In genomic region chr22:50340157-50340879, GRCh38 we compare ENCODE assay signal across 12 cellular contexts. TPM values are rescaled to one million over a fixed set of nuclear protein-coding genes. Genes with fewer than 3 reads are reported as not detected.
DNase-seq lines count a peak whose midpoint lies in the region; ATAC-seq and TF ChIP-seq lines count a peak whose summit lies in the region.
"Had no signal": no experiment of that assay in that cellular context is flagged by ENCODE, and none has a peak within 500 bp of the region (broad histone marks: within the 10 kb centered on the region; RNA-seq: fewer than 3 reads in every experiment).

No MANE protein-coding gene starts in this region.

- in situ Hi-C loops in ACHN (cut with HindIII; ENCODE audit: low pct_ligation_motif_present, low pct_unique_long_range_greater_than_20kb, low sequenced_read_pairs), result no loop called here

- no peaks in the 10 kb centered on the region for H4K20me1 ChIP-seq in DOHH2 (ENCODE audit: control insufficient read depth, insufficient read depth, low read depth, low read length)

- peaks cover 68% of the 10 kb centered on the region for H3F3A ChIP-seq in DOHH2 (ENCODE audit: control insufficient read depth, insufficient read depth)

- DNase-seq in ACHN (peak; percentile 9), OCI-M1 (lab: John Stamatoyannopoulos, UW) (peak; percentile 28), endodermal cell (peak; percentile 61), NCI-H2107 treated with DMSO at 0.1 percent for 48 hours (lab: John Stamatoyannopoulos, UW; ENCODE audit: unreplicated experiment) (no peak), Right ventricle myocardium inferior (ENCODE audit: missing footprints) (no peak), sciatic nerve (ENCODE audit: low spot score) (no peak), chondrocyte (ENCODE audit: low spot score) (no peak)
- DNase-seq: midbrain, NCI-H2029 treated with DMSO at 0.1 percent for 48 hours, tibial artery had no signal

- H3K27me3 Mint-ChIP-seq in endodermal cell (ENCODE audit: insufficient read depth), result peaks cover 5% of the 10 kb centered on the region
- H3K27me3 Mint-ChIP-seq in chondrocyte (ENCODE audit: low read depth), result no peaks in the 10 kb centered on the region

- TF ChIP-seq CTCF in DOHH2 (IDR thresholded peaks at IDR 0.05; ENCODE audit: low read depth, low read length, poor library complexity, severe bottlenecking), result no peak
- no peak for TF ChIP-seq CTCF in endodermal cell (conservative IDR thresholded peaks at IDR 0.05)
- TF ChIP-seq CTCF in chondrocyte (IDR thresholded peaks at IDR 0.05), result no peak

- ATAC-seq in Right ventricle myocardium inferior (no peak), sciatic nerve (no peak)

- H3K36me3 Mint-ChIP-seq in endodermal cell (ENCODE audit: low read depth) (no peaks in the 10 kb centered on the region), chondrocyte (ENCODE audit: low read depth) (no peaks in the 10 kb centered on the region)

- 84% methylated on average over 8 of the region's 11 CpGs; no CpG with 5 or more reads in 1 of the 2 experiments for whole genome bisulfite sequencing in endodermal cell (ENCODE audit: insufficient coverage in 1 of 2, insufficient read length in 1 of 2), 2 experiments

- H3K4me3 ChIP-seq in DOHH2 (ENCODE audit: low read length) (no peak overlapping the region), endodermal cell (ENCODE audit: low read length) (no peak overlapping the region)
- H3K4me3 ChIP-seq: SK-N-MC, tibial artery had no signal

- H3K9me3 Mint-ChIP-seq in endodermal cell (no peaks in the 10 kb centered on the region), chondrocyte (ENCODE audit: low read depth) (no peaks in the 10 kb centered on the region)

- H3K27ac Mint-ChIP-seq in endodermal cell (no peak overlapping the region), chondrocyte (ENCODE audit: unreplicated experiment) (no peak overlapping the region)

- H3K4me1 ChIP-seq in DOHH2 (ENCODE audit: control insufficient read depth, low read length) (peaks cover 77% of the 10 kb centered on the region), endodermal cell (ENCODE audit: control insufficient read depth, insufficient read depth, low read length) (no peaks in the 10 kb centered on the region)

- no peaks in the 10 kb centered on the region for H3K9me2 ChIP-seq in DOHH2 (replicated peaks; ENCODE audit: control insufficient read depth, low read length)

- H3K9ac ChIP-seq in endodermal cell (ENCODE audit: extremely low read depth, low read length, poor library complexity, severe bottlenecking), result no peak overlapping the region

- intact Hi-C loops in Right ventricle myocardium inferior (cut with DNase I) (no loop called here), sciatic nerve (cut with DNase I) (no loop called here)

- H3K36me3 ChIP-seq in DOHH2 (ENCODE audit: control insufficient read depth, low read length) (peaks cover 27% of the 10 kb centered on the region), endodermal cell (ENCODE audit: control insufficient read depth, insufficient read depth, low read length) (no peaks in the 10 kb centered on the region)
- H3K36me3 ChIP-seq: tibial artery had no signal

- H3K27ac ChIP-seq in DOHH2 (ENCODE audit: low read depth, low read length) (peak overlapping the region; percentile 98), endodermal cell (ENCODE audit: low read depth, low read length) (no peak overlapping the region)
- H3K27ac ChIP-seq: SK-N-MC, tibial artery had no signal

- H3K79me2 ChIP-seq in DOHH2 (ENCODE audit: control insufficient read depth, low read length), result peaks cover 55% of the 10 kb centered on the region

- H3K4me1 Mint-ChIP-seq in endodermal cell (no peaks in the 10 kb centered on the region), chondrocyte (ENCODE audit: low read depth) (peaks cover 8% of the 10 kb centered on the region)

- H3K4me3 Mint-ChIP-seq in endodermal cell (no peak overlapping the region), chondrocyte (ENCODE audit: unreplicated experiment) (no peak overlapping the region)

- H3K27me3 ChIP-seq in DOHH2 (ENCODE audit: control insufficient read depth, low read length) (no peaks in the 10 kb centered on the region), endodermal cell (ENCODE audit: control insufficient read depth, insufficient read depth, low read length, poor library complexity, severe bottlenecking) (no peaks in the 10 kb centered on the region)
- H3K27me3 ChIP-seq: tibial artery had no signal

- H3K4me2 ChIP-seq in DOHH2 (ENCODE audit: low read length), result no peak overlapping the region

- H3K9me3 ChIP-seq in DOHH2 (ENCODE audit: control insufficient read depth, insufficient read depth, low read length), result peaks cover 17% of the 10 kb centered on the region; the same call in 1 of the 2 replicates
- H3K9me3 ChIP-seq in endodermal cell (ENCODE audit: control insufficient read depth, low read length), result peaks cover 11% of the 10 kb centered on the region
- H3K9me3 ChIP-seq: tibial artery had no signal

RNA-seq across cellular contexts. Expression of gene PPP6R2, which starts 2.8 kb away (rescaled TPM):
- total RNA-seq in endodermal cell (10 to 100 TPM; 58.7 to 81.2 TPM), Right ventricle myocardium inferior (42.4 TPM), sciatic nerve (42.1 TPM), chondrocyte (46.2 to 53.1 TPM (median 47.1 TPM) in 3 replicates)
- polyA plus RNA-seq in endodermal cell (2013, experiment 1 of 2), result 45.3 TPM
- 36.1 TPM for polyA plus RNA-seq in endodermal cell (2013, experiment 2 of 2)

RNA-seq across cellular contexts. Expression of gene DENND6B, which starts 13.5 kb away (rescaled TPM):
- 10 to 100 TPM in 1 of 2 donors, 1 to 10 TPM in 1; 8.3 to 14.2 TPM for total RNA-seq in endodermal cell
- polyA plus RNA-seq in endodermal cell (2013, experiment 1 of 2), result 19.4 TPM
- 14.7 TPM for polyA plus RNA-seq in endodermal cell (2013, experiment 2 of 2)
- total RNA-seq in Right ventricle myocardium inferior, result 1.7 TPM
- 14.0 TPM for total RNA-seq in sciatic nerve
- total RNA-seq in chondrocyte, result 7.7 to 8.8 TPM (median 8.1 TPM) in 3 replicates

RNA-seq across cellular contexts. Expression of gene PLXNB2, which starts 32.9 kb away (rescaled TPM):
- total RNA-seq in endodermal cell (10 to 100 TPM; 94.7 to 97.7 TPM), Right ventricle myocardium inferior (70.6 TPM), sciatic nerve (160 TPM), chondrocyte (300 to 356 TPM (median 346 TPM) in 3 replicates)
- polyA plus RNA-seq in endodermal cell (2013, experiment 1 of 2), result 108 TPM
- 109 TPM for polyA plus RNA-seq in endodermal cell (2013, experiment 2 of 2)

Comparison
In these comparisons a context has a peak if more than half of its experiments do, and no peak if none do; other contexts are left out.
1. DNase-seq: peak in ACHN (single experiment), OCI-M1 (single experiment) and endodermal cell (single experiment); none in NCI-H2107 treated with DMSO at 0.1 percent for 48 hours (single experiment), Right ventricle myocardium inferior (single experiment), sciatic nerve (single experiment) and chondrocyte (single experiment).